14 cellular contexts compared by ENCODE assay signal in genomic region chr16:88130681-88131080, GRCh38.
DNase-seq lines count a peak whose midpoint lies in the region; ATAC-seq and TF ChIP-seq lines count a peak whose summit lies in the region.
"Had no signal": no experiment of that assay in that cellular context is flagged by ENCODE, and none has a peak within 500 bp of the region (broad histone marks: within the 10 kb centered on the region; RNA-seq: fewer than 3 reads in every experiment).

No MANE protein-coding gene starts in this region.

- H3K36me3 ChIP-seq in psoas muscle (ENCODE audit: insufficient read depth in 1 of 2, low read depth in 1 of 2) = no peaks in the 10 kb centered on the region
- H3K36me3 ChIP-seq: BE2C had no signal

- no peak overlapping the region for H3K27ac Mint-ChIP-seq in central memory CD8-positive, alpha-beta T cell (ENCODE audit: low read depth)
- H3K27ac Mint-ChIP-seq: HFFc6 had no signal

- peak overlapping the region; percentile 13 for H3K4me3 Mint-ChIP-seq in central memory CD8-positive, alpha-beta T cell
- H3K4me3 Mint-ChIP-seq: HFFc6 had no signal

- 90 to 92% (median 92%) methylated on average over 33 to 36 of the region's 36 CpGs for WGBS in psoas muscle, 3 donors

- no peak for TF ChIP-seq CTCF in psoas muscle (IDR thresholded peaks at IDR 0.05)
- no peak for TF ChIP-seq CTCF in omental fat pad (IDR thresholded peaks at IDR 0.05)

- no peaks in the 10 kb centered on the region for H3K4me1 Mint-ChIP-seq in central memory CD8-positive, alpha-beta T cell
- H3K4me1 Mint-ChIP-seq: CD8-positive, alpha-beta memory T cell had no signal

- peaks cover 0 to 32% (median 3%) of the 10 kb centered on the region in 3 donors for H3K27me3 ChIP-seq in psoas muscle (ENCODE audit: insufficient read depth in 3 of 3, low read length in 2 of 3)
- H3K27me3 ChIP-seq: BE2C had no signal

- H3K27me3 Mint-ChIP-seq in central memory CD8-positive, alpha-beta T cell = peaks cover 9% of the 10 kb centered on the region

- H3K4me3 ChIP-seq in psoas muscle = no peak overlapping the region
- H3K4me3 ChIP-seq: A549 had no signal

- DNase-seq in COLO668 (lab: John Stamatoyannopoulos, UW; ENCODE audit: unreplicated experiment) = peak; percentile 17
- peak; percentile 10 for DNase-seq in KBM-7
- DNase-seq in central memory CD8-positive, alpha-beta T cell (ENCODE audit: low spot score in 2 of 2) = no peak
- DNase-seq in psoas muscle = peak; percentile 9 to 18
- no peak for DNase-seq in omental fat pad (ENCODE audit: low spot score)
- no peak for DNase-seq in stimulated activated CD8-positive, alpha-beta memory T cell treated with anti-CD3 and anti-CD28 coated beads, Interleukin-4, amount 100 ng/mL, for 48 hours
- DNase-seq: BE2C, DMS53, GF-D8, HCEC 1CT, HFFc6 had no signal

- no peaks in the 10 kb centered on the region for H3K4me1 ChIP-seq in psoas muscle
- H3K4me1 ChIP-seq: A549, BE2C had no signal

- H3K27ac ChIP-seq in psoas muscle = no peak overlapping the region
- H3K27ac ChIP-seq: A549, HL-60 had no signal

- no peaks in the 10 kb centered on the region for H3K9me3 ChIP-seq in psoas muscle
- H3K9me3 ChIP-seq: A549, BE2C had no signal

- H3K36me3 Mint-ChIP-seq in central memory CD8-positive, alpha-beta T cell (ENCODE audit: insufficient read depth) = no peaks in the 10 kb centered on the region
- H3K36me3 Mint-ChIP-seq: CD8-positive, alpha-beta memory T cell had no signal

- in situ Hi-C loops in KBM-7 (cut with MboI; ENCODE audit: low pct_unique_long_range_greater_than_20kb, low sequenced_read_pairs) = no loop called here

- intact Hi-C loops in psoas muscle (cut with DNase I) = no loop called here

- ATAC-seq in central memory CD8-positive, alpha-beta T cell (replicated peaks; ENCODE audit: extremely low read depth, poor library complexity, severe bottlenecking) = no peak
- no peak for ATAC-seq in psoas muscle
- ATAC-seq in omental fat pad (ENCODE audit: low FRiP score) = no peak
- ATAC-seq: A549 had no signal

- H3K9me3 Mint-ChIP-seq in central memory CD8-positive, alpha-beta T cell = no peaks in the 10 kb centered on the region
- H3K9me3 Mint-ChIP-seq: CD8-positive, alpha-beta memory T cell; HFFc6 had no signal

Comparison
In these comparisons a context has a peak if more than half of its experiments do, and no peak if none do; other contexts are left out.
1. DNase-seq: peak in COLO668 (single experiment), KBM-7 (single experiment) and psoas muscle (2 of 2); none in central memory CD8-positive, alpha-beta T cell (0 of 2), omental fat pad (single experiment) and stimulated activated CD8-positive, alpha-beta memory T cell treated with anti-CD3 and anti-CD28 coated beads, Interleukin-4, amount 100 ng/mL, for 48 hours (single experiment).